Comparison of ENCODE assay signal across 1 cellular context in genomic region chr21:43905726-43906455, GRCh38.
TF ChIP-seq lines count a peak whose summit lies in the region.

No MANE protein-coding gene starts in this region.

TF ChIP-seq in HEK293, 187 proteins besides CTCF, POLR2A, EP300 and RAD21:
- no peak for TF ChIP-seq REPIN1 (tag by site-specific recombination; IDR thresholded peaks at IDR 0.05; ENCODE audit: low read depth)
- no peak for TF ChIP-seq ZNF132 (tag by site-specific recombination; IDR thresholded peaks at IDR 0.05; ENCODE audit: borderline replicate concordance)
- TF ChIP-seq ZNF555 (tag by site-specific recombination; conservative IDR thresholded peaks at IDR 0.05) = no peak
- no peak for TF ChIP-seq OSR2 (tag by site-specific recombination; IDR thresholded peaks at IDR 0.05)
- TF ChIP-seq ZNF521 (tag by site-specific recombination; IDR thresholded peaks at IDR 0.05) = no peak
- TF ChIP-seq ZNF600 (tag by site-specific recombination; IDR thresholded peaks at IDR 0.05) = peak; percentile 12; the same call in 1 of the 2 replicates
